30 cellular contexts compared by ENCODE assay signal in the genomic region with DNA sequence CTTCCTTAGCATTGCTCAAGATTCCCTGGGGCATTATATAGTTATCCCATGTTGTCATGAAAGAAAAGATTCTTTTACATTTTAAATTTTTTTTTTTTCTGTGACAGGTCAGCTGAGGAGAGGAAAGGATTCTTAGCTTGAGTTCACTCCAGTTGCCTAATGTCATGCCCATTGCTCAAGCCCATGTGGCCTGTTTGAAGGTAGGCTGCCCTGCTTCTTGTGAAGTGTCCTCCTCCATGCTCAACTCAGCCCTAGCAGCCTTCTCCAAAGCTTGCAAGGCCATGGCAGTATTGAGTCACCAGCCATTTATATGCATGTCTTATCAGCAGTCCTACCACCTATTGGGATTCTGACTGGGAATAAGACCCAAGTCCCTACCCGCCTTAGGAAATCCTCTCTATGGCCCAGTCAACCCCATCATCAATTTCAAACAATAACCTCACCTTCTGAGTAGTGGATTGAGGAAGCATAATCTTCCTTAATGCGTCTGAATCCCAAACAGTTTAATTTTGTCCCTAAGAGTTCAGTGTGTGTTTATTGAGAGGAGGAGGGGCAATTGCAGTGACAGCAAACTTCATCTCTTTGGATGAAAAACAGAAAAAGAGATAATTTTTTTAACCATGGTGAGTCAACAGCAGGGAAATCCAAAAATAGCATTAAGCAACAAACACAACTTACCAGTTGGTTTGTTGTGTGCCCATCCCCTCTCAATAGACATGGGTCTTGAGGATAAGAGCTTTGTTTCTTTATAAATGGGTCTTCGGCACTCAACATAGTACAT. TPM values are rescaled to one million over a fixed set of nuclear protein-coding genes. Genes with fewer than 3 reads are reported as not detected.
DNase-seq lines count a peak whose midpoint lies in the region; ATAC-seq and TF ChIP-seq lines count a peak whose summit lies in the region.
"Had no signal": no experiment of that assay in that cellular context is flagged by ENCODE, and none has a peak within 500 bp of the region (broad histone marks: within the 10 kb centered on the region; RNA-seq: fewer than 3 reads in every experiment).

No MANE protein-coding gene starts in this region.

- no peak overlapping the region for H3K4me3 Mint-ChIP-seq in activated CD4-positive, alpha-beta T cell treated with anti-CD3 and anti-CD28 coated beads for 36 hours
- H3K4me3 Mint-ChIP-seq: activated CD8-positive, alpha-beta T cell treated with anti-CD3 and anti-CD28 coated beads, Interleukin-2, amount 10 ng/mL, durations not matched to agents 7 days and 5 days; activated naive CD8-positive, alpha-beta T cell; HFFc6; nephron progenitor cell; T-helper 17 cell had no signal

- no peak for TF ChIP-seq EP300 in gastroesophageal sphincter (IDR thresholded peaks at IDR 0.05)

- 93 to 100% methylated on average over 3 of the region's 3 CpGs for WGBS in gastroesophageal sphincter (ENCODE audit: low coverage in 1 of 2), 2 donors

- H3K9me3 ChIP-seq in RWPE2 (ENCODE audit: severe bottlenecking) (no peaks in the 10 kb centered on the region), gastroesophageal sphincter (no peaks in the 10 kb centered on the region)
- H3K9me3 ChIP-seq: heart left ventricle, lower lobe of right lung, ovary, upper lobe of left lung had no signal

- no peak for TF ChIP-seq POLR2A in gastroesophageal sphincter (IDR thresholded peaks at IDR 0.05)

- CTCF ChIA-PET in activated CD4-positive, alpha-beta T cell treated with anti-CD3 and anti-CD28 coated beads for 36 hours (lab: Charles Lee) = interaction anchor here (1.2 to 1.9 kb wide), 3 partner anchors 11 to 105 kb away, joined by 3 to 4 read pairs (median 4); no protein-coding TSS in a partner anchor

- intact Hi-C loops in activated CD4-positive, alpha-beta T cell treated with anti-CD3 and anti-CD28 coated beads for 36 hours (cut with DNase I, micrococcal nuclease) = no loop called here

- POLR2A ChIA-PET in activated CD4-positive, alpha-beta T cell treated with anti-CD3 and anti-CD28 coated beads for 36 hours (lab: Charles Lee) = interaction anchor here (0.6 kb wide), 1 partner anchor 10 kb away, joined by 7 read pairs; no protein-coding TSS in a partner anchor

- H3K4me1 ChIP-seq in RWPE2 (ENCODE audit: insufficient read depth, poor library complexity, severe bottlenecking) (peaks cover 9% of the 10 kb centered on the region), gastroesophageal sphincter (no peaks in the 10 kb centered on the region)

- no peak overlapping the region for H3K27ac ChIP-seq in RWPE2 (ENCODE audit: poor library complexity, severe bottlenecking)
- no peak overlapping the region for H3K27ac ChIP-seq in gastroesophageal sphincter
- H3K27ac ChIP-seq: C4-2B, heart left ventricle, lower lobe of right lung, ovary, upper lobe of left lung had no signal

- H3K4me1 Mint-ChIP-seq in activated CD4-positive, alpha-beta T cell treated with anti-CD3 and anti-CD28 coated beads for 36 hours = peaks cover 4% of the 10 kb centered on the region
- H3K4me1 Mint-ChIP-seq: nephron progenitor cell, T-helper 17 cell had no signal

- no peaks in the 10 kb centered on the region for H3K27me3 Mint-ChIP-seq in activated CD4-positive, alpha-beta T cell treated with anti-CD3 and anti-CD28 coated beads for 36 hours

- no peaks in the 10 kb centered on the region for H3K27me3 ChIP-seq in RWPE2 (ENCODE audit: insufficient read depth, poor library complexity, severe bottlenecking)
- no peaks in the 10 kb centered on the region for H3K27me3 ChIP-seq in gastroesophageal sphincter
- H3K27me3 ChIP-seq: heart left ventricle, ovary, upper lobe of left lung had no signal

- TF ChIP-seq CTCF in RWPE2 (IDR thresholded peaks at IDR 0.05; ENCODE audit: poor library complexity, severe bottlenecking) (no peak), cardiac fibroblast (IDR thresholded peaks at IDR 0.05; ENCODE audit: low read depth, low read length) (no peak), gastroesophageal sphincter (IDR thresholded peaks at IDR 0.05) (no peak)

- no peak overlapping the region for H3K27ac Mint-ChIP-seq in activated CD4-positive, alpha-beta T cell treated with anti-CD3 and anti-CD28 coated beads for 36 hours
- H3K27ac Mint-ChIP-seq: activated CD8-positive, alpha-beta T cell treated with anti-CD3 and anti-CD28 coated beads, Interleukin-2, amount 10 ng/mL, durations not matched to agents 7 days and 5 days; activated naive CD8-positive, alpha-beta T cell; HFFc6; nephron progenitor cell; T-helper 17 cell had no signal

- DNase-seq in RWPE2 (ENCODE audit: low spot score) (no peak), cardiac fibroblast (ENCODE audit: low read depth in 2 of 2) (peak; percentile 37 to 45), SKM-1 (lab: John Stamatoyannopoulos, UW; ENCODE audit: unreplicated experiment) (no peak), NCI-H2107 treated with DMSO at 0.1 percent for 48 hours (lab: John Stamatoyannopoulos, UW; ENCODE audit: unreplicated experiment) (no peak)
- no peak for DNase-seq in activated CD4-positive, alpha-beta T cell treated with anti-CD3 and anti-CD28 coated beads for 36 hours
- DNase-seq: activated CD4-positive, alpha-beta T cell treated with anti-CD3 and anti-CD28 coated beads for 1 hour; activated CD8-positive, alpha-beta T cell treated with anti-CD3 and anti-CD28 coated beads, Interleukin-2, amount 10 ng/mL, durations not matched to agents 7 days and 5 days; activated effector memory CD4-positive, alpha-beta T cell treated with Interleukin-2 at 50 U/mL for 16 hours; activated T-cell treated with anti-CD3 and anti-CD28 coated beads for 4 hours; Calu3; dermis blood vessel endothelial cell; DND-41; heart left ventricle; HFFc6; lower lobe of right lung; NCI-H1092; NCI-H187; NCI-H2171 treated with DMSO at 0.1 percent for 48 hours; NCI-H524 treated with DMSO at 0.1 percent for 48 hours; nephron progenitor cell; ovary; T-helper 17 cell; upper lobe of left lung had no signal

- no peaks in the 10 kb centered on the region for H3K36me3 Mint-ChIP-seq in activated CD4-positive, alpha-beta T cell treated with anti-CD3 and anti-CD28 coated beads for 36 hours (ENCODE audit: low read depth)
- H3K36me3 Mint-ChIP-seq: activated naive CD8-positive, alpha-beta T cell had no signal

- H3K4me3 ChIP-seq in RWPE2 (ENCODE audit: severe bottlenecking) = no peak overlapping the region
- no peak overlapping the region for H3K4me3 ChIP-seq in cardiac fibroblast (replicated peaks in 1 of 2; ENCODE audit: low read depth in 2 of 2, low read length in 2 of 2)
- H3K4me3 ChIP-seq in gastroesophageal sphincter = no peak overlapping the region
- H3K4me3 ChIP-seq: heart left ventricle, lower lobe of right lung, ovary, upper lobe of left lung had no signal

- H3K9me3 Mint-ChIP-seq in activated CD4-positive, alpha-beta T cell treated with anti-CD3 and anti-CD28 coated beads for 36 hours (ENCODE audit: low read depth) = no peaks in the 10 kb centered on the region
- H3K9me3 Mint-ChIP-seq: HFFc6, nephron progenitor cell had no signal

- ATAC-seq in RWPE2 (ENCODE audit: low read depth) = peak; percentile 49; the same call in 2 of the 3 replicates
- ATAC-seq in gastroesophageal sphincter = peak; percentile 33
- ATAC-seq in activated CD4-positive, alpha-beta T cell treated with anti-CD3 and anti-CD28 coated beads for 36 hours = no peak
- no peak for ATAC-seq in GM19397 (IDR thresholded peaks at IDR 0.05; ENCODE audit: unreplicated experiment)
- ATAC-seq: activated CD8-positive, alpha-beta T cell treated with anti-CD3 and anti-CD28 coated beads, Interleukin-2, amount 10 ng/mL, durations not matched to agents 7 days and 5 days; heart left ventricle; HepG2; lower lobe of right lung; Panc1; T-helper 17 cell had no signal

- no peaks in the 10 kb centered on the region for H3K36me3 ChIP-seq in RWPE2 (ENCODE audit: low read depth)
- H3K36me3 ChIP-seq in gastroesophageal sphincter = no peaks in the 10 kb centered on the region
- H3K36me3 ChIP-seq: heart left ventricle, lower lobe of right lung, ovary, upper lobe of left lung had no signal

RNA-seq across cellular contexts. Expression of gene WASL, which starts 38.6 kb away (rescaled TPM):
- total RNA-seq in gastroesophageal sphincter = 10 to 100 TPM; 42.5 to 55.9 (median 47.9) TPM
- 1 to 10 TPM; 5.5 TPM for total RNA-seq in activated CD4-positive, alpha-beta T cell treated with anti-CD3 and anti-CD28 coated beads for 36 hours

RNA-seq across cellular contexts. Expression of gene HYAL4, which starts 57.6 kb away (rescaled TPM):
- total RNA-seq in gastroesophageal sphincter = not detected
- under 1 TPM in 1 of 2 experiments, not detected in 1; 0.25 TPM for total RNA-seq in activated CD4-positive, alpha-beta T cell treated with anti-CD3 and anti-CD28 coated beads for 36 hours
- total RNA-seq: activated CD8-positive, alpha-beta T cell treated with anti-CD3 and anti-CD28 coated beads, Interleukin-2, amount 10 ng/mL, durations not matched to agents 7 days and 5 days; Calu3; dermis blood vessel endothelial cell; HepG2; HFFc6; lower lobe of right lung; renal cortical epithelial cell; T-helper 17 cell; upper lobe of left lung had no signal

Comparison
In these comparisons a context has a peak if more than half of its experiments do, and no peak if none do; other contexts are left out.
1. ATAC-seq: peak in RWPE2 (single experiment) and gastroesophageal sphincter (single experiment); none in activated CD4-positive, alpha-beta T cell treated with anti-CD3 and anti-CD28 coated beads for 36 hours (single experiment) and GM19397 (single experiment).
2. DNase-seq: peak in cardiac fibroblast (2 of 2); none in RWPE2 (single experiment), activated CD4-positive, alpha-beta T cell treated with anti-CD3 and anti-CD28 coated beads for 36 hours (single experiment), SKM-1 (single experiment) and NCI-H2107 treated with DMSO at 0.1 percent for 48 hours (single experiment).
3. RNA of gene WASL, which starts 38.6 kb away (total RNA-seq): 42.5 to 55.9 TPM in gastroesophageal sphincter; 5.5 TPM in activated CD4-positive, alpha-beta T cell treated with anti-CD3 and anti-CD28 coated beads for 36 hours; every median in the first group is over 4 times any median in the second.